ENCODE assay signal across 18 cellular contexts in the genomic region with DNA sequence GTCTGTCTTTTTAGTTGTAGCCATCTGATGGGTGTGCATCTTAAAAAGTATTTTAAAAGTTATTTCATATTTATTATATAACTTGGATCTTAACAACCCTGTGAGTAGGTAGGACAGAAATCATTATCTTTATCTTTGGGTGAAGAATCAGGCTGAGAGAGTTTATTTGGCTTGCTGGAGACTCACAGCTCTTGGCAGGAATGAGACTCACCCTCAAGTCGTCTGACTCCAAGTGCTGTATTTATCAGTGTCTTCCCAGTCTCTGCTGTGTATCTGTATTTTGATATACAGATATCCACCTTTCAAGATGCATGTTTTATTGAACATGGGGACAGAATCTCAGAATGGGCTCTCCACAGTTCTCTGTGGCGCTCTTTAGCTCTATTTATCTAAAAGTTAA.
"Had no signal": no experiment of that assay in that cellular context is flagged by ENCODE, and none has a peak within 500 bp of the region (broad histone marks: within the 10 kb centered on the region; RNA-seq: fewer than 3 reads in every experiment).

No MANE protein-coding gene starts in this region.

- H3K9me3 Mint-ChIP-seq: activated B cell treated with CpG ODN at 0.5 μM for 24 hours; activated CD8-positive, alpha-beta T cell treated with anti-CD3 and anti-CD28 coated beads for 36 hours; nephron; stimulated activated naive CD8-positive, alpha-beta T cell treated with anti-CD3 and anti-CD28 coated beads, Interleukin-15, amount 100 ng/mL, for 72 hours had no signal

- H3K9me3 ChIP-seq: left ventricle myocardium inferior, prostate gland, thoracic aorta had no signal

- H3K27ac ChIP-seq: left ventricle myocardium inferior, prostate gland, thoracic aorta had no signal

- H3K36me3 ChIP-seq: left ventricle myocardium inferior, prostate gland, thoracic aorta had no signal

- H3K4me3 Mint-ChIP-seq: activated B cell treated with CpG ODN at 0.5 μM for 24 hours; activated CD8-positive, alpha-beta T cell treated with anti-CD3 and anti-CD28 coated beads for 36 hours; nephron; stimulated activated naive CD8-positive, alpha-beta T cell treated with anti-CD3 and anti-CD28 coated beads, Interleukin-15, amount 100 ng/mL, for 72 hours had no signal

- DNase-seq: activated B cell treated with CpG ODN at 0.5 μM for 24 hours; activated CD4-positive, alpha-beta T cell treated with anti-CD3 and anti-CD28 coated beads for 48 hours; activated CD8-positive, alpha-beta memory T cell treated with anti-CD3 and anti-CD28 coated beads, Interleukin-2, amount 50 U/mL, for 4 hours; activated CD8-positive, alpha-beta T cell treated with anti-CD3 and anti-CD28 coated beads for 36 hours; activated naive CD4-positive, alpha-beta T cell; activated T-cell treated with anti-CD3 and anti-CD28 coated beads, Interleukin-2, amount 50 U/mL, for 48 hours; anterior cingulate cortex; effector CD8-positive, alpha-beta T cell; kidney; left ventricle myocardium inferior; mesendoderm; nucleus accumbens; right cardiac atrium; stimulated activated naive CD8-positive, alpha-beta T cell treated with anti-CD3 and anti-CD28 coated beads, Interleukin-15, amount 100 ng/mL, for 72 hours; T-helper 2 cell had no signal

- H3K27me3 Mint-ChIP-seq: activated B cell treated with CpG ODN at 0.5 μM for 24 hours; activated CD8-positive, alpha-beta T cell treated with anti-CD3 and anti-CD28 coated beads for 36 hours; stimulated activated naive CD8-positive, alpha-beta T cell treated with anti-CD3 and anti-CD28 coated beads, Interleukin-15, amount 100 ng/mL, for 72 hours had no signal

- H3K27ac Mint-ChIP-seq: activated B cell treated with CpG ODN at 0.5 μM for 24 hours; activated CD8-positive, alpha-beta T cell treated with anti-CD3 and anti-CD28 coated beads for 36 hours; stimulated activated naive CD8-positive, alpha-beta T cell treated with anti-CD3 and anti-CD28 coated beads, Interleukin-15, amount 100 ng/mL, for 72 hours had no signal

- H3K4me3 ChIP-seq: left ventricle myocardium inferior, prostate gland, thoracic aorta had no signal

- H3K4me1 ChIP-seq: prostate gland had no signal
